Comparison of ENCODE assay signal across 10 cellular contexts in genomic region chr2:231715499-231715837, GRCh38. TPM values are rescaled to one million over a fixed set of nuclear protein-coding genes. Genes with fewer than 3 reads are reported as not detected.
DNase-seq lines count a peak whose midpoint lies in the region; ATAC-seq and TF ChIP-seq lines count a peak whose summit lies in the region.
"Had no signal": no experiment of that assay in that cellular context is flagged by ENCODE, and none has a peak within 500 bp of the region (broad histone marks: within the 10 kb centered on the region; RNA-seq: fewer than 3 reads in every experiment).

No MANE protein-coding gene starts in this region.

- peaks cover 9% of the 10 kb centered on the region for H3K36me3 Mint-ChIP-seq in T-helper 17 cell (ENCODE audit: low read depth)
- peaks cover 22% of the 10 kb centered on the region for H3K36me3 Mint-ChIP-seq in memory B cell

- H3K27me3 ChIP-seq in cardiac muscle cell (no peaks in the 10 kb centered on the region), upper lobe of left lung (no peaks in the 10 kb centered on the region), esophagus muscularis mucosa (no peaks in the 10 kb centered on the region)
- H3K27me3 ChIP-seq: sigmoid colon, uterus had no signal

- H3K4me3 ChIP-seq in cardiac muscle cell (no peak overlapping the region), upper lobe of left lung (no peak overlapping the region), esophagus muscularis mucosa (no peak overlapping the region)
- H3K4me3 ChIP-seq: sigmoid colon, uterus had no signal

- no peaks in the 10 kb centered on the region for H3K9me3 Mint-ChIP-seq in memory B cell

- H3K9me3 ChIP-seq in cardiac muscle cell (ENCODE audit: low read depth), result no peaks in the 10 kb centered on the region
- no peaks in the 10 kb centered on the region for H3K9me3 ChIP-seq in T-helper 17 cell (ENCODE audit: control insufficient read depth, low read length, poor library complexity, severe bottlenecking)
- no peaks in the 10 kb centered on the region for H3K9me3 ChIP-seq in upper lobe of left lung
- no peaks in the 10 kb centered on the region for H3K9me3 ChIP-seq in esophagus muscularis mucosa
- H3K9me3 ChIP-seq: sigmoid colon, uterus had no signal

- TF ChIP-seq POLR2A in upper lobe of left lung (IDR thresholded peaks at IDR 0.05), result no peak
- TF ChIP-seq POLR2A in esophagus muscularis mucosa (IDR thresholded peaks at IDR 0.05; ENCODE audit: low read depth), result no peak

- H3K4me1 Mint-ChIP-seq in T-helper 17 cell (peaks cover 30% of the 10 kb centered on the region), memory B cell (peaks cover 44% of the 10 kb centered on the region)

- H3K27ac Mint-ChIP-seq in T-helper 17 cell (peak overlapping the region; percentile 97), memory B cell (peak overlapping the region; percentile 96)

- peak overlapping the region; percentile 71 for H3K4me3 Mint-ChIP-seq in T-helper 17 cell
- no peak overlapping the region for H3K4me3 Mint-ChIP-seq in memory B cell

- H3K36me3 ChIP-seq in cardiac muscle cell (peaks cover 21% of the 10 kb centered on the region), upper lobe of left lung (peaks cover 5 to 22% (median 11%) of the 10 kb centered on the region in 4 donors), esophagus muscularis mucosa (peaks cover 10 to 30% (median 18%) of the 10 kb centered on the region in 4 donors)
- H3K36me3 ChIP-seq: uterus had no signal

- intact Hi-C loops in left cardiac atrium (cut with DNase I) (loop anchor here (2.0 kb wide), 3 partner anchors 35 to 103 kb away; no protein-coding TSS in a partner anchor), esophagus muscularis mucosa (cut with DNase I) (loop anchor here (10.0 kb wide), 1 partner anchor 231 kb away; no protein-coding TSS in a partner anchor)

- TF ChIP-seq CTCF in cardiac muscle cell (IDR thresholded peaks at IDR 0.05; ENCODE audit: low read depth, low read length) (no peak), upper lobe of left lung (IDR thresholded peaks at IDR 0.05) (peak in 5 of 6 experiments; percentile 3 to 37 (median 23)), esophagus muscularis mucosa (IDR thresholded peaks at IDR 0.05) (no peak)

- H3K4me1 ChIP-seq in cardiac muscle cell (ENCODE audit: low read depth) (peaks cover 17% of the 10 kb centered on the region), upper lobe of left lung (peaks cover 23 to 47% (median 30%) of the 10 kb centered on the region in 4 donors), esophagus muscularis mucosa (peaks cover 38 to 58% (median 49%) of the 10 kb centered on the region in 4 donors)

- no peak for DNase-seq in cardiac muscle cell (ENCODE audit: low read depth in 1 of 2, low spot score in 1 of 2)
- DNase-seq in left cardiac atrium, result no peak
- DNase-seq in T-helper 17 cell, result no peak
- DNase-seq in memory B cell (ENCODE audit: low spot score in 2 of 2), result no peak
- DNase-seq in upper lobe of left lung, result no peak
- DNase-seq in occipital lobe (lab: John Stamatoyannopoulos, UW), result no peak
- no peak for DNase-seq in esophagus muscularis mucosa (ENCODE audit: extremely low spot score)

- no peak for TF ChIP-seq EP300 in upper lobe of left lung (IDR thresholded peaks at IDR 0.05)
- no peak for TF ChIP-seq EP300 in esophagus muscularis mucosa (IDR thresholded peaks at IDR 0.05)

- WGBS in upper lobe of left lung, 2 donors, result 48 to 65% methylated on average over 4 to 5 of the region's 5 CpGs
- WGBS in esophagus muscularis mucosa, result 33% methylated on average over 4 of the region's 5 CpGs

- H3K27me3 Mint-ChIP-seq in T-helper 17 cell (no peaks in the 10 kb centered on the region), memory B cell (no peaks in the 10 kb centered on the region)

- peak overlapping the region; percentile 73 for H3K27ac ChIP-seq in cardiac muscle cell
- H3K27ac ChIP-seq in upper lobe of left lung, result no peak overlapping the region
- H3K27ac ChIP-seq in esophagus muscularis mucosa (replicated peaks in 1 of 4), result no peak overlapping the region
- H3K27ac ChIP-seq: uterus had no signal

- ATAC-seq in left cardiac atrium (no peak), T-helper 17 cell (no peak), memory B cell (ENCODE audit: low read depth) (no peak), upper lobe of left lung (ENCODE audit: low FRiP score in 2 of 2) (no peak), HG03469 (IDR thresholded peaks at IDR 0.05; ENCODE audit: unreplicated experiment) (no peak)

RNA-seq across cellular contexts. Expression of gene PTMA, which starts 7.1 kb away (rescaled TPM):
- total RNA-seq in cardiac muscle cell (638 and 737 TPM in 2 replicates), left cardiac atrium (100 to 1,000 TPM; 343 to 402 TPM), T-helper 17 cell (1,000 to 10,000 TPM; 1,121 to 1,256 TPM), upper lobe of left lung (100 to 1,000 TPM; 344 to 896 (median 663) TPM), occipital lobe (647 TPM), esophagus muscularis mucosa (100 to 1,000 TPM; 571 to 894 (median 806) TPM)
- polyA plus RNA-seq in cardiac muscle cell, result 750 and 774 TPM in 2 replicates

Comparison
In these comparisons a context has a peak if more than half of its experiments do, and no peak if none do; other contexts are left out.
1. CTCF ChIP-seq: peak in upper lobe of left lung (5 of 6); none in cardiac muscle cell (single experiment) and esophagus muscularis mucosa (0 of 3).